1 cellular context compared by ENCODE assay signal in the genomic region with DNA sequence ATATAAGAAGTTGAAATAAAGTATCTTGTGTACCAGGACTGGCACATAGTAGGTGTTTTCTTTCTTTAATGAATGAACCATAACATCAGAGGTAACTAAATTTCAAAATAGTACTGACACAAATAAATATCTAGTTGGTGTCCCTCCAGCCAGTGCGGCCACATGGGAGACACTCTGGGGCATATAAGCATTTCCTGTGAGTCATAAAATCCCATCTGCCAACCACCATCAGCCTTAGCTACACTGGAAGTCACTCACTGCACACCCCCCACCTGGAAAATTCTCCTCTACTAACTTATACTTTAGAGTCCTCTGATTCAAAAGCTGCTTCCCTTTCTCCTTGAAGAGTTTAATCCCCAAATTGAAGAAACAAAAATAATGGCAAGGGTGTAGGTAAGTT.
TF ChIP-seq lines count a peak whose summit lies in the region.

No MANE protein-coding gene starts in this region.

TF ChIP-seq in HepG2, 621 proteins besides CTCF, POLR2A, EP300 and RAD21 (continued from another document):
- TF ChIP-seq FOXJ3 (CRISPR knock-in tag; IDR thresholded peaks at IDR 0.05; ENCODE audit: borderline replicate concordance) (no peak), KLF9 (CRISPR knock-in tag; IDR thresholded peaks at IDR 0.05; ENCODE audit: low read depth) (no peak)
